Comparison of ENCODE assay signal across 1 cellular context in genomic region chr3:153138267-153139210, GRCh38.
A peak's percentile ranks its signal among the peaks of the same experiment; 100 is the strongest.
TF ChIP-seq lines count a peak whose summit lies in the region.

No MANE protein-coding gene starts in this region.

TF ChIP-seq in GM12878, 131 proteins besides CTCF, POLR2A, EP300 and RAD21 (continued from another document and continues in another):
- TF ChIP-seq REST (IDR thresholded peaks at IDR 0.05; ENCODE audit: low read depth, low read length) (no peak), HCFC1 (IDR thresholded peaks at IDR 0.05; ENCODE audit: low read length) (no peak), BMI1 (IDR thresholded peaks at IDR 0.05; ENCODE audit: borderline replicate concordance) (peak; percentile 62), NKRF (conservative IDR thresholded peaks at IDR 0.05) (no peak), KLF5 (IDR thresholded peaks at IDR 0.05; ENCODE audit: partially characterized antibody) (no peak), ZNF24 (IDR thresholded peaks at IDR 0.05) (no peak), BCL11A (IDR thresholded peaks at IDR 0.05; ENCODE audit: low read depth, low read length) (peak; percentile 84), E4F1 (IDR thresholded peaks at IDR 0.05; ENCODE audit: borderline replicate concordance, partially characterized antibody) (no peak), NFXL1 (IDR thresholded peaks at IDR 0.05; ENCODE audit: borderline replicate concordance) (no peak), ZBTB40 (IDR thresholded peaks at IDR 0.05; ENCODE audit: borderline replicate concordance) (no peak), NR2C1 (IDR thresholded peaks at IDR 0.05) (no peak), RFX5 (IDR thresholded peaks at IDR 0.05; ENCODE audit: low read depth, low read length) (no peak), PKNOX1 (IDR thresholded peaks at IDR 0.05) (0 out of 2 replicates have a peak, but pooled peaks have one; percentile 10), EGR1 (IDR thresholded peaks at IDR 0.05; ENCODE audit: borderline replicate concordance in 1 of 2, low read depth in 2 of 2, low read length in 2 of 2) (no peak), CBX5 (IDR thresholded peaks at IDR 0.05; ENCODE audit: low read depth) (no peak), PAX5 (IDR thresholded peaks at IDR 0.05; ENCODE audit: borderline replicate concordance, low read depth, low read length) (peak; percentile 61), RELB (IDR thresholded peaks at IDR 0.05; ENCODE audit: low read depth) (peak; percentile 90), SMAD1 (IDR thresholded peaks at IDR 0.05; ENCODE audit: low read depth, partially characterized antibody) (no peak), TCF3 (IDR thresholded peaks at IDR 0.05; ENCODE audit: borderline replicate concordance, insufficient read depth, low read depth, low read length) (0 out of 2 replicates have a peak, but pooled peaks have one; percentile 48), ZZZ3 (IDR thresholded peaks at IDR 0.05; ENCODE audit: control insufficient read depth, insufficient read length, low read depth) (no peak), IRF3 (IDR thresholded peaks at IDR 0.05) (no peak), E2F4 (IDR thresholded peaks at IDR 0.05; ENCODE audit: low read depth, low read length) (no peak), ZNF274 (IDR thresholded peaks at IDR 0.05; ENCODE audit: insufficient read depth, insufficient read length) (no peak), GATAD2B (conservative IDR thresholded peaks at IDR 0.05; ENCODE audit: low read depth) (0 out of 2 replicates have a peak, but pooled peaks have one; percentile 54), IRF4 (IDR thresholded peaks at IDR 0.05; ENCODE audit: low read depth, low read length) (peak; percentile 89), MAX (IDR thresholded peaks at IDR 0.05; ENCODE audit: low read depth, low read length) (no peak), ESRRA (IDR thresholded peaks at IDR 0.05; ENCODE audit: low read length) (no peak), SMC3 (IDR thresholded peaks at IDR 0.05; ENCODE audit: borderline replicate concordance, low read length) (no peak), CREM (IDR thresholded peaks at IDR 0.05; ENCODE audit: low read depth) (peak; percentile 76; the same call in 1 of the 2 replicates), BCLAF1 (IDR thresholded peaks at IDR 0.05) (no peak), SMARCA5 (IDR thresholded peaks at IDR 0.05) (peak; percentile 13; the same call in 1 of the 2 replicates), CHD1 (IDR thresholded peaks at IDR 0.05; ENCODE audit: low read depth, low read length) (no peak), RAD51 (IDR thresholded peaks at IDR 0.05) (no peak), ZBED1 (IDR thresholded peaks at IDR 0.05; ENCODE audit: borderline replicate concordance) (peak; percentile 65; the same call in 1 of the 2 replicates), SIN3A (IDR thresholded peaks at IDR 0.05; ENCODE audit: low read depth, low read length) (no peak), NFIC (IDR thresholded peaks at IDR 0.05; ENCODE audit: low read depth, low read length) (peak; percentile 72; the same call in 1 of the 2 replicates), EED (IDR thresholded peaks at IDR 0.05; ENCODE audit: low read depth) (peak; percentile 98), IKZF1 (conservative IDR thresholded peaks at IDR 0.05) (peak; percentile 89), IKZF2 (IDR thresholded peaks at IDR 0.05) (peak; percentile 94 to 97)
